ENCODE assay signal across 8 cellular contexts in the genomic region with DNA sequence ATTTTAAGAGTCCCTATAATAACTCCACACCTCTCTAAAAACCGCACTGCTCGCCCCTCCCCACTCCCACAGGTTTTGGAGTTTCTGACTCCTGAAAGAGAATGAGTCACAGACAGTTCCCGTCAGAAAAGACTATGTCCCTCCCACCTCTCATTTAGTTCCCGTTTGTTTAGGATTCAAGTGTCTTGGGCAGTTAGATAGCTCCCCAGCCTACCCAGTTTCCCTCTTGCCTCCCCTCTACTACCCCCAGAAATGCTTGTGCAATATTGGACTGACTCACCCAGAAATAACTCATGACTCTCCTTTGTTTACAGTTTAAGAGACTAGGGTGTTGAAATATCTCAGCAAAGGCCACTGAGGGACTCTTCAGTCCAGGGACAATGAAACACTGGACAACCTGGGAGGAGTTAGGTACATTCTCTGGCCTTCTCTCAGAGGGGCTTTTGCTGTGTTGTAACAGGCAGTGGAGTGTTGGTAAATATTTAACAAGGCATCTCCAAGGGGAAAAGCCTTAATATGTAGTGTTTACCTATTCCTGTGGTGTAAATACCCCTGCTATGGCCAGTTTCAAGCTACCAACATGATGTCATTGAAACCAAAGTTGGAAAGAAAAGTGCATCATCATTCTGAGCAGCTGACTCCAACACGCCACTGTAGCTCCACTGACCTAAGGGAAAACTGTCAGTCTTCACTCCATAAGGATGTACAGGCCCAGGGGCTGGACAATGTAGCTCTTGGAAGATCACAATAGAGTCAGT.
DNase-seq lines count a peak whose midpoint lies in the region; ATAC-seq and TF ChIP-seq lines count a peak whose summit lies in the region.

No MANE protein-coding gene starts in this region.

- TF ChIP-seq CTCF in KMS-11 (conservative IDR thresholded peaks at IDR 0.05; ENCODE audit: low read depth, low read length), result no peak
- TF ChIP-seq CTCF in activated B cell treated with CpG ODN at 0.5 μM for 24 hours (IDR thresholded peaks at IDR 0.05), result no peak
- no peak for TF ChIP-seq CTCF in choroid plexus epithelial cell (conservative IDR thresholded peaks at IDR 0.05; ENCODE audit: low read depth, low read length)

- peak overlapping the region; percentile 87 for H3K27ac ChIP-seq in KMS-11

- CTCF ChIA-PET in activated B cell treated with CpG ODN at 0.5 μM for 24 hours (lab: Charles Lee), result interaction anchor here (1.4 kb wide), 1 partner anchor 114 kb away, joined by 4 read pairs; no protein-coding TSS in a partner anchor

- no peaks in the 10 kb centered on the region for H4K20me1 ChIP-seq in KMS-11 (ENCODE audit: insufficient read depth)

- H3K4me3 ChIP-seq in KMS-11 (IDR thresholded peaks at IDR 0.05; ENCODE audit: insufficient read depth, low read depth, low read length), result no peak overlapping the region
- no peak overlapping the region for H3K4me3 ChIP-seq in choroid plexus epithelial cell (ENCODE audit: low read depth, low read length)

- ATAC-seq in GM21515 (IDR thresholded peaks at IDR 0.05; ENCODE audit: unreplicated experiment) (peak; percentile 39), activated B cell treated with CpG ODN at 0.5 μM for 24 hours (ENCODE audit: low read depth) (peak; percentile 10)

- H2AFZ ChIP-seq in KMS-11 (ENCODE audit: low read depth), result peak overlapping the region; percentile 15; the same call in 1 of the 2 replicates

- H3K27ac Mint-ChIP-seq in activated B cell treated with CpG ODN at 0.5 μM for 24 hours, result peak overlapping the region; percentile 13

- no peaks in the 10 kb centered on the region for H3K27me3 Mint-ChIP-seq in activated B cell treated with CpG ODN at 0.5 μM for 24 hours

- no peaks in the 10 kb centered on the region for H3K36me3 ChIP-seq in KMS-11 (ENCODE audit: insufficient read depth)

- no peaks in the 10 kb centered on the region for H3K36me3 Mint-ChIP-seq in activated B cell treated with CpG ODN at 0.5 μM for 24 hours (ENCODE audit: low read depth)

- intact Hi-C loops in activated B cell treated with CpG ODN at 0.5 μM for 24 hours (cut with micrococcal nuclease), result no loop called here

- H3K4me2 ChIP-seq in KMS-11, result peak overlapping the region; percentile 61

- no peaks in the 10 kb centered on the region for H3K27me3 ChIP-seq in KMS-11 (ENCODE audit: insufficient read depth, low read depth)

- no peak overlapping the region for H3K4me3 Mint-ChIP-seq in activated B cell treated with CpG ODN at 0.5 μM for 24 hours

- DNase-seq in AG20443 (ENCODE audit: low spot score), result peak; percentile 82
- no peak for DNase-seq in activated B cell treated with CpG ODN at 0.5 μM for 24 hours
- DNase-seq in choroid plexus epithelial cell (ENCODE audit: low read depth), result peak; percentile 100
- DNase-seq in lung microvascular endothelial cell (ENCODE audit: low read depth in 2 of 2), result peak; percentile 58 to 90
- DNase-seq in stimulated activated CD8-positive, alpha-beta memory T cell treated with anti-CD3 and anti-CD28 coated beads, Interleukin-12 subunit alpha, Interleukin-12 subunit beta, amount 100 ng/mL, for 24 hours (ENCODE audit: extremely low read depth), result peak; percentile 58
- no peak for DNase-seq in germinal center (ENCODE audit: low spot score)

- H3K9me3 Mint-ChIP-seq in activated B cell treated with CpG ODN at 0.5 μM for 24 hours, result no peaks in the 10 kb centered on the region

- POLR2A ChIA-PET in activated B cell treated with CpG ODN at 0.5 μM for 24 hours (lab: Charles Lee), result interaction anchor here (0.9 to 1.5 kb wide), 2 partner anchors 78 to 104 kb away, joined by 4 to 8 read pairs; no protein-coding TSS in a partner anchor

- peak overlapping the region; percentile 46; the same call in 1 of the 2 replicates for H3K9ac ChIP-seq in KMS-11

- H3K79me2 ChIP-seq in KMS-11 (ENCODE audit: insufficient read depth, low read depth), result peaks cover 6% of the 10 kb centered on the region; the same call in 1 of the 2 replicates

- H3K4me1 ChIP-seq in KMS-11 (ENCODE audit: low read depth, poor library complexity, severe bottlenecking), result peaks cover 53% of the 10 kb centered on the region

- peaks cover 17% of the 10 kb centered on the region for H3K4me1 Mint-ChIP-seq in activated B cell treated with CpG ODN at 0.5 μM for 24 hours

Comparison
In these comparisons a context has a peak if more than half of its experiments do, and no peak if none do; other contexts are left out.
1. DNase-seq: peak in AG20443 (single experiment), choroid plexus epithelial cell (single experiment), lung microvascular endothelial cell (2 of 2) and stimulated activated CD8-positive, alpha-beta memory T cell treated with anti-CD3 and anti-CD28 coated beads, Interleukin-12 subunit alpha, Interleukin-12 subunit beta, amount 100 ng/mL, for 24 hours (single experiment); none in activated B cell treated with CpG ODN at 0.5 μM for 24 hours (single experiment) and germinal center (single experiment).